In genomic region chr7:133797355-133797754, GRCh38 we compare ENCODE assay signal across 21 cellular contexts.
"Had no signal": no experiment of that assay in that cellular context is flagged by ENCODE, and none has a peak within 500 bp of the region (broad histone marks: within the 10 kb centered on the region; RNA-seq: fewer than 3 reads in every experiment).

No MANE protein-coding gene starts in this region.

- H3K4me3 ChIP-seq: adrenal gland, breast epithelium, K562 had no signal

- H3K4me3 Mint-ChIP-seq: activated CD8-positive, alpha-beta T cell treated with anti-CD3 and anti-CD28 coated beads for 36 hours; activated naive CD8-positive, alpha-beta T cell treated with anti-CD3 and anti-CD28 coated beads, Interleukin-2, amount 10 ng/mL, durations not matched to agents 7 days and 5 days; activated T-cell treated with anti-CD3 and anti-CD28 coated beads, Interleukin-2, amount 50 U/mL, for 72 hours had no signal

- H3K4me1 ChIP-seq: adrenal gland, breast epithelium had no signal

- H3K4me1 Mint-ChIP-seq: activated naive CD8-positive, alpha-beta T cell treated with anti-CD3 and anti-CD28 coated beads, Interleukin-2, amount 10 ng/mL, durations not matched to agents 7 days and 5 days had no signal

- DNase-seq: activated CD4-positive, alpha-beta T cell treated with anti-CD3 and anti-CD28 coated beads for 4 hours; activated CD8-positive, alpha-beta memory T cell treated with anti-CD3 and anti-CD28 coated beads, Interleukin-2, amount 50 U/mL, for 4 hours; activated CD8-positive, alpha-beta T cell treated with anti-CD3 and anti-CD28 coated beads for 36 hours; activated naive CD4-positive, alpha-beta T cell treated with anti-CD3 and anti-CD28 coated beads, Interleukin-2, amount 50 U/mL, for 16 hours; activated naive CD8-positive, alpha-beta T cell treated with anti-CD3 and anti-CD28 coated beads, Interleukin-2, amount 10 ng/mL, durations not matched to agents 7 days and 5 days; activated T-cell treated with anti-CD3 and anti-CD28 coated beads, Interleukin-2, amount 50 U/mL, for 72 hours; adrenal gland; anterior cingulate cortex; Karpas-422; NCI-H1048; NCI-H146; NCI-H1930; NCI-H345; NCI-H510A; NCI-H526 treated with DMSO at 0.1 percent for 48 hours; SHP77; T-helper 1 cell had no signal

- H3K9me3 Mint-ChIP-seq: activated CD8-positive, alpha-beta T cell treated with anti-CD3 and anti-CD28 coated beads for 36 hours; activated naive CD8-positive, alpha-beta T cell treated with anti-CD3 and anti-CD28 coated beads, Interleukin-2, amount 10 ng/mL, durations not matched to agents 7 days and 5 days; activated T-cell treated with anti-CD3 and anti-CD28 coated beads, Interleukin-2, amount 50 U/mL, for 72 hours had no signal

- H3K9me3 ChIP-seq: adrenal gland, breast epithelium had no signal

- H3K27ac ChIP-seq: adrenal gland, breast epithelium, VCaP had no signal

- H3K27me3 ChIP-seq: adrenal gland, breast epithelium had no signal

- H3K27ac Mint-ChIP-seq: activated CD8-positive, alpha-beta T cell treated with anti-CD3 and anti-CD28 coated beads for 36 hours; activated naive CD8-positive, alpha-beta T cell treated with anti-CD3 and anti-CD28 coated beads, Interleukin-2, amount 10 ng/mL, durations not matched to agents 7 days and 5 days; activated T-cell treated with anti-CD3 and anti-CD28 coated beads, Interleukin-2, amount 50 U/mL, for 72 hours had no signal

- H3K27me3 Mint-ChIP-seq: activated CD8-positive, alpha-beta T cell treated with anti-CD3 and anti-CD28 coated beads for 36 hours; activated naive CD8-positive, alpha-beta T cell treated with anti-CD3 and anti-CD28 coated beads, Interleukin-2, amount 10 ng/mL, durations not matched to agents 7 days and 5 days had no signal

- ATAC-seq: activated CD4-positive, CD25-positive, alpha-beta regulatory T cell treated with anti-CD3 and anti-CD28 coated beads, Interleukin-2, amount 50 U/mL, for 24 hours; activated CD8-positive, alpha-beta T cell treated with anti-CD3 and anti-CD28 coated beads for 36 hours; activated T-cell treated with anti-CD3 and anti-CD28 coated beads, Interleukin-2, amount 50 U/mL, for 72 hours; K562 had no signal

- H3K36me3 ChIP-seq: adrenal gland, breast epithelium had no signal
